Comparison of ENCODE assay signal across 20 cellular contexts in the genomic region with DNA sequence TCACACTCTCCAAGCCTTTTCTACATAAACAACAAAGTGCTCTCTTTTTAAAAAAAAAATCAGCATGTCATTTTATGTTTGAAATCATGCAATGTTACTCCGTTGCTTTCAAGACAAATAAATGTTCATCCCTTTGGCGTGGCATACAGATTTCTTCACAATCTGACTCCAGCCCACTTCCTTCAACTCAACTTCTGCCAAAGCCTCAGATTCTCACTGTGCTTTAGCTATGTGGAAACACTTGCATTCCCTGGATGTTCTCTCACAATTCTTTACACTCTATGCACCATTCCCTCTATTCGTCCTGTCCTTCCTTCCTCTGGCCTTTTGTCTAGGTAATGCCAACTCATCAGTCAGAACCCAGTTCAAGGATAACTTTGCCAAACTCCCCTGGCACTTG.
DNase-seq lines count a peak whose midpoint lies in the region; ATAC-seq and TF ChIP-seq lines count a peak whose summit lies in the region.
"Had no signal": no experiment of that assay in that cellular context is flagged by ENCODE, and none has a peak within 500 bp of the region (broad histone marks: within the 10 kb centered on the region; RNA-seq: fewer than 3 reads in every experiment).

No MANE protein-coding gene starts in this region.

- H2BK5ac ChIP-seq in IMR-90 (ENCODE audit: low read depth, low read length, poor library complexity, severe bottlenecking) = peak overlapping the region; percentile 73

- no peaks in the 10 kb centered on the region; the same call in 1 of the 2 replicates for H3K36me3 ChIP-seq in IMR-90 (ENCODE audit: control insufficient read depth, insufficient read depth, low read length)

- 0 out of 2 replicates have a peak overlapping the region, but pooled peaks have one; percentile 8 for H3K14ac ChIP-seq in IMR-90 (replicated peaks; ENCODE audit: low read depth, low read length)

- in situ Hi-C loops in IMR-90 (cut with MboI; ENCODE audit: low sequenced_read_pairs) = no loop called here

- no peaks in the 10 kb centered on the region for H3K9me3 Mint-ChIP-seq in nephron
- H3K9me3 Mint-ChIP-seq in activated T-cell treated with anti-CD3 and anti-CD28 coated beads, Interleukin-2, amount 50 U/mL, for 4 hours = no peaks in the 10 kb centered on the region
- H3K9me3 Mint-ChIP-seq: H9 had no signal

- TF ChIP-seq RAD21 in IMR-90 (IDR thresholded peaks at IDR 0.05; ENCODE audit: low read length) = no peak

- H4K5ac ChIP-seq in IMR-90 (ENCODE audit: low read depth, low read length) = peak overlapping the region; percentile 76; the same call in 1 of the 2 replicates

- 0 out of 2 replicates have a peak, but pooled peaks cover 3% of the 10 kb centered on the region for H3K9me1 ChIP-seq in IMR-90 (ENCODE audit: insufficient read depth, low read length)

- POLR2A ChIA-PET in IMR-90 (lab: Charles Lee; ENCODE audit: unreplicated experiment) = no interaction called here

- H2BK120ac ChIP-seq in IMR-90 (ENCODE audit: low read depth, low read length) = peak overlapping the region; percentile 64; the same call in 1 of the 2 replicates

- H2BK20ac ChIP-seq in IMR-90 (ENCODE audit: low read depth, low read length) = no peak overlapping the region

- peak overlapping the region; percentile 86; the same call in 1 of the 2 replicates for H3K27ac ChIP-seq in IMR-90 (ENCODE audit: insufficient read depth, low read length)
- H3K27ac ChIP-seq: dorsolateral prefrontal cortex, RWPE1 had no signal

- H3K9ac ChIP-seq in IMR-90 (ENCODE audit: low read depth, low read length) = peak overlapping the region; percentile 55; the same call in 1 of the 2 replicates

- BruUV-seq in IMR-90 (replicated peaks; lab: Mats Ljungman, UMichigan) = no TSS peak

- H3K23ac ChIP-seq in IMR-90 (ENCODE audit: low read depth, low read length) = no peak overlapping the region

- peak overlapping the region; percentile 83; the same call in 1 of the 2 replicates for H3K4me2 ChIP-seq in IMR-90 (ENCODE audit: low read depth, low read length)

- H3K27me3 ChIP-seq in IMR-90 (ENCODE audit: control insufficient read depth, insufficient read depth, low read length) = no peaks in the 10 kb centered on the region
- H3K27me3 ChIP-seq: dorsolateral prefrontal cortex had no signal

- no peak overlapping the region for H2AK5ac ChIP-seq in IMR-90 (ENCODE audit: low read depth, low read length)

- DNase-seq in AG09309 (ENCODE audit: low read depth) = peak; percentile 53
- DNase-seq in IMR-90 = peak; percentile 74
- DNase-seq in fibroblast of gingiva (ENCODE audit: low read depth) = peak; percentile 76
- DNase-seq in inferior parietal cortex (ENCODE audit: extremely low spot score) = no peak
- DNase-seq in activated T-cell treated with anti-CD3 and anti-CD28 coated beads, Interleukin-2, amount 50 U/mL, for 4 hours = no peak
- DNase-seq in activated CD4-positive, alpha-beta T cell treated with anti-CD3 and anti-CD28 coated beads for 1 hour = no peak
- DNase-seq: activated CD4-positive, alpha-beta T cell treated with anti-CD3 and anti-CD28 coated beads, Interleukin-2, amount 50 U/mL, for 4 hours; activated naive CD4-positive, alpha-beta T cell treated with anti-CD3 and anti-CD28 coated beads, Interleukin-2, amount 50 U/mL, for 16 hours; dorsolateral prefrontal cortex; erythroblast; H9; mucosa of descending colon; NCI-H1694 treated with DMSO at 0.1 percent for 48 hours; NCI-H345; stimulated activated naive CD8-positive, alpha-beta T cell treated with anti-CD3 and anti-CD28 coated beads, Interleukin-15, Interleukin-2, amounts not matched to agents 100 U/mL and 50 U/mL, for 24 hours; trophoblast cell had no signal

- H3K4me3 ChIP-seq in AG09309 (ENCODE audit: control insufficient read depth, low read depth, low read length) (no peak overlapping the region), IMR-90 (ENCODE audit: insufficient read depth, low read depth, low read length) (peak overlapping the region; percentile 38; the same call in 1 of the 2 replicates)
- H3K4me3 ChIP-seq: dorsolateral prefrontal cortex, mucosa of descending colon had no signal

- H2AFZ ChIP-seq in IMR-90 (replicated peaks; ENCODE audit: low read length, poor library complexity) = no peak overlapping the region

- H3K4ac ChIP-seq in IMR-90 (ENCODE audit: low read depth, low read length) = peak overlapping the region; percentile 8; the same call in 1 of the 2 replicates

- H2AK9ac ChIP-seq in IMR-90 (replicated peaks; ENCODE audit: low read depth, low read length, poor library complexity) = no peak overlapping the region

- no peaks in the 10 kb centered on the region for H3K9me3 ChIP-seq in IMR-90 (ENCODE audit: control insufficient read depth, insufficient read depth, low read length)
- H3K9me3 ChIP-seq: mucosa of descending colon had no signal

- H3K79me1 ChIP-seq in IMR-90 (ENCODE audit: low read depth in 1 of 2, low read length in 2 of 2) = no peaks in the 10 kb centered on the region

- TF ChIP-seq CTCF in AG09309 (IDR thresholded peaks at IDR 0.05; ENCODE audit: control insufficient read depth, insufficient read depth, low read depth, low read length, missing control alignments) (no peak), IMR-90 (conservative IDR thresholded peaks at IDR 0.05; ENCODE audit: low read depth, low read length) (no peak), nephron (IDR thresholded peaks at IDR 0.05; ENCODE audit: unreplicated experiment in 3 of 3) (no peak)

- peak overlapping the region; percentile 93; the same call in 1 of the 2 replicates for H3K18ac ChIP-seq in IMR-90 (ENCODE audit: low read depth, low read length)

- H3K36me3 Mint-ChIP-seq in nephron (ENCODE audit: low read depth) = no peaks in the 10 kb centered on the region
- no peaks in the 10 kb centered on the region for H3K36me3 Mint-ChIP-seq in activated T-cell treated with anti-CD3 and anti-CD28 coated beads, Interleukin-2, amount 50 U/mL, for 4 hours (ENCODE audit: insufficient read depth)

- peaks cover 23% of the 10 kb centered on the region for H3K4me1 ChIP-seq in IMR-90 (ENCODE audit: control insufficient read depth, insufficient read depth, low read length)

- no peak overlapping the region for H4K8ac ChIP-seq in IMR-90 (ENCODE audit: low read depth in 2 of 2, low read length in 2 of 2)

- CTCF ChIA-PET in IMR-90 (lab: Yijun Ruan, JAX) = no interaction called here

- no peaks in the 10 kb centered on the region for H4K20me1 ChIP-seq in IMR-90 (ENCODE audit: insufficient read depth, low read length)

- 10% methylated on average over 2 of the region's 3 CpGs; no CpG with 5 or more reads in 1 of the 2 experiments for WGBS in IMR-90 (ENCODE audit: extremely low coverage in 2 of 2, insufficient read length in 1 of 2), 2 experiments

- no peak overlapping the region for H4K91ac ChIP-seq in IMR-90 (ENCODE audit: insufficient read depth, low read depth, low read length)

- peak overlapping the region; percentile 21 to 97 (median 92) for H3K27ac Mint-ChIP-seq in nephron
- H3K27ac Mint-ChIP-seq: H9 had no signal

- no peaks in the 10 kb centered on the region for H3K27me3 Mint-ChIP-seq in nephron (ENCODE audit: low read depth)
- H3K27me3 Mint-ChIP-seq in activated T-cell treated with anti-CD3 and anti-CD28 coated beads, Interleukin-2, amount 50 U/mL, for 4 hours (ENCODE audit: low read depth) = peaks cover 3% of the 10 kb centered on the region

- intact Hi-C loops in IMR-90 (cut with micrococcal nuclease) = loop anchor here (5.0 kb wide), 1 partner anchor 105 kb away; no protein-coding TSS in a partner anchor

- H3K56ac ChIP-seq in IMR-90 (ENCODE audit: extremely low read depth, insufficient read depth, low read length) = no peak overlapping the region

- TF ChIP-seq POLR2A in IMR-90 (IDR thresholded peaks at IDR 0.05; ENCODE audit: low read depth, low read length) = no peak

- peaks cover 56% of the 10 kb centered on the region for H3K4me1 Mint-ChIP-seq in nephron
- H3K4me1 Mint-ChIP-seq in activated T-cell treated with anti-CD3 and anti-CD28 coated beads, Interleukin-2, amount 50 U/mL, for 4 hours (ENCODE audit: low read depth) = no peaks in the 10 kb centered on the region

- dilution Hi-C loops in IMR-90 (cut with HindIII; ENCODE audit: low sequenced_read_pairs, unreplicated experiment) = no loop called here

- peak overlapping the region in 1 of 3 experiments; percentile 35 for H3K4me3 Mint-ChIP-seq in nephron
- H3K4me3 Mint-ChIP-seq in activated T-cell treated with anti-CD3 and anti-CD28 coated beads, Interleukin-2, amount 50 U/mL, for 4 hours = no peak overlapping the region
- H3K4me3 Mint-ChIP-seq: H9 had no signal

- ATAC-seq in IMR-90 (ENCODE audit: low read depth) (peak; percentile 72), HG03342 (IDR thresholded peaks at IDR 0.05; ENCODE audit: unreplicated experiment) (no peak)
- ATAC-seq in activated T-cell treated with anti-CD3 and anti-CD28 coated beads, Interleukin-2, amount 50 U/mL, for 4 hours = no peak
- ATAC-seq: HepG2; mucosa of descending colon; stimulated activated naive CD8-positive, alpha-beta T cell treated with anti-CD3 and anti-CD28 coated beads, Interleukin-15, Interleukin-2, amounts not matched to agents 100 U/mL and 50 U/mL, for 24 hours had no signal

- no peak overlapping the region for H2BK15ac ChIP-seq in IMR-90 (ENCODE audit: low read depth, low read length)

TF ChIP-seq in IMR-90, 13 proteins besides CTCF, POLR2A, EP300 and RAD21:
- TF ChIP-seq NFE2L2 (IDR thresholded peaks at IDR 0.05; ENCODE audit: low read depth, low read length) (no peak), MAFK (IDR thresholded peaks at IDR 0.05; ENCODE audit: low read depth, low read length) (no peak), CEBPB (IDR thresholded peaks at IDR 0.05; ENCODE audit: low read depth, low read length) (peak; percentile 43; the same call in 1 of the 2 replicates), FOS (IDR thresholded peaks at IDR 0.05; ENCODE audit: low read depth, low read length) (no peak), RCOR1 (IDR thresholded peaks at IDR 0.05; ENCODE audit: insufficient replicate concordance, low read length) (no peak)
TF ChIP-seq in IMR-90: peak in this region for 1.

Comparison
In these comparisons a context has a peak if more than half of its experiments do, and no peak if none do; other contexts are left out.
1. DNase-seq: peak in AG09309 (single experiment), IMR-90 (single experiment) and fibroblast of gingiva (single experiment); none in inferior parietal cortex (single experiment), activated T-cell treated with anti-CD3 and anti-CD28 coated beads, Interleukin-2, amount 50 U/mL, for 4 hours (single experiment) and activated CD4-positive, alpha-beta T cell treated with anti-CD3 and anti-CD28 coated beads for 1 hour (single experiment).